21 cellular contexts compared by ENCODE assay signal in genomic region chr1:93990010-93990409, GRCh38.
"Had no signal": no experiment of that assay in that cellular context is flagged by ENCODE, and none has a peak within 500 bp of the region (broad histone marks: within the 10 kb centered on the region; RNA-seq: fewer than 3 reads in every experiment).

No MANE protein-coding gene starts in this region.

- H3K4me3 Mint-ChIP-seq: activated CD4-positive, alpha-beta T cell treated with anti-CD3 and anti-CD28 coated beads for 36 hours; activated CD8-positive, alpha-beta T cell treated with anti-CD3 and anti-CD28 coated beads for 36 hours; activated naive CD8-positive, alpha-beta T cell treated with anti-CD3 and anti-CD28 coated beads, Interleukin-2, amount 10 ng/mL, durations not matched to agents 7 days and 5 days; activated T-helper 1 cell treated with anti-CD3 and anti-CD28 coated beads, Interleukin-12 subunit alpha, Interleukin-12 subunit beta, Interleukin-2, Interleukin-4 antibody, amounts not matched to agents 30 ng/mL and 10 ng/mL and 1 ng/mL, durations not matched to agents 14 hours and 24 hours and 36 hours; dendritic cell treated with granulocyte-macrophage colony-stimulating factor and Interleukin-4, amounts not matched to agents 40 ng/mL and 50 ng/mL, for 4 days; stimulated activated naive CD8-positive, alpha-beta T cell treated with anti-CD3 and anti-CD28 coated beads, Interleukin-15, amount 100 ng/mL, for 72 hours had no signal

- H3K4me1 Mint-ChIP-seq: activated CD4-positive, alpha-beta T cell treated with anti-CD3 and anti-CD28 coated beads for 36 hours had no signal

- H3K36me3 Mint-ChIP-seq: activated naive CD8-positive, alpha-beta T cell treated with anti-CD3 and anti-CD28 coated beads, Interleukin-2, amount 10 ng/mL, durations not matched to agents 7 days and 5 days had no signal

- H3K9me3 ChIP-seq: gastrocnemius medialis, heart right ventricle, testis had no signal

- H3K4me3 ChIP-seq: gastrocnemius medialis, heart right ventricle, lung, SK-N-MC, smooth muscle cell, testis had no signal

- H3K27me3 Mint-ChIP-seq: dendritic cell treated with granulocyte-macrophage colony-stimulating factor and Interleukin-4, amounts not matched to agents 40 ng/mL and 50 ng/mL, for 4 days had no signal

- H3K27ac Mint-ChIP-seq: activated CD4-positive, alpha-beta T cell treated with anti-CD3 and anti-CD28 coated beads for 36 hours; activated CD8-positive, alpha-beta T cell treated with anti-CD3 and anti-CD28 coated beads for 36 hours; activated naive CD8-positive, alpha-beta T cell treated with anti-CD3 and anti-CD28 coated beads, Interleukin-2, amount 10 ng/mL, durations not matched to agents 7 days and 5 days; dendritic cell treated with granulocyte-macrophage colony-stimulating factor and Interleukin-4, amounts not matched to agents 40 ng/mL and 50 ng/mL, for 4 days; progenitor cell of endocrine pancreas had no signal

- H3K9me3 Mint-ChIP-seq: activated CD8-positive, alpha-beta T cell treated with anti-CD3 and anti-CD28 coated beads for 36 hours; activated naive CD8-positive, alpha-beta T cell treated with anti-CD3 and anti-CD28 coated beads, Interleukin-2, amount 10 ng/mL, durations not matched to agents 7 days and 5 days; activated T-helper 1 cell treated with anti-CD3 and anti-CD28 coated beads, Interleukin-12 subunit alpha, Interleukin-12 subunit beta, Interleukin-2, Interleukin-4 antibody, amounts not matched to agents 30 ng/mL and 10 ng/mL and 1 ng/mL, durations not matched to agents 14 hours and 24 hours and 36 hours; dendritic cell treated with granulocyte-macrophage colony-stimulating factor and Interleukin-4, amounts not matched to agents 40 ng/mL and 50 ng/mL, for 4 days; stimulated activated naive CD8-positive, alpha-beta T cell treated with anti-CD3 and anti-CD28 coated beads, Interleukin-15, amount 100 ng/mL, for 72 hours had no signal

- ATAC-seq: activated CD4-positive, alpha-beta T cell treated with anti-CD3 and anti-CD28 coated beads for 36 hours; activated CD8-positive, alpha-beta T cell treated with anti-CD3 and anti-CD28 coated beads for 36 hours; gastrocnemius medialis; heart right ventricle; left colon; right cardiac atrium; stimulated activated naive CD8-positive, alpha-beta T cell treated with anti-CD3 and anti-CD28 coated beads, Interleukin-15, amount 100 ng/mL, for 72 hours had no signal

- H3K27me3 ChIP-seq: gastrocnemius medialis, testis had no signal

- DNase-seq: activated CD4-positive, alpha-beta T cell treated with anti-CD3 and anti-CD28 coated beads for 36 hours; activated CD8-positive, alpha-beta T cell treated with anti-CD3 and anti-CD28 coated beads for 36 hours; activated naive CD4-positive, alpha-beta T cell; activated naive CD8-positive, alpha-beta T cell treated with anti-CD3 and anti-CD28 coated beads, Interleukin-2, amount 10 ng/mL, durations not matched to agents 7 days and 5 days; anterior cingulate cortex; effector memory CD4-positive, alpha-beta T cell; gastrocnemius medialis; heart right ventricle; left colon; midbrain; right cardiac atrium; stimulated activated naive CD8-positive, alpha-beta T cell treated with anti-CD3 and anti-CD28 coated beads, Interleukin-15, amount 100 ng/mL, for 72 hours; T-helper 1 cell; testis; WERI-Rb-1 had no signal

- H3K4me1 ChIP-seq: gastrocnemius medialis, testis had no signal

- H3K27ac ChIP-seq: gastrocnemius medialis, heart right ventricle, SK-N-MC, testis, WERI-Rb-1 had no signal

- H3K36me3 ChIP-seq: gastrocnemius medialis, heart right ventricle, WERI-Rb-1 had no signal
